8 cellular contexts compared by ENCODE assay signal in genomic region chr19:1650627-1651009, GRCh38. TPM values are rescaled to one million over a fixed set of nuclear protein-coding genes. Genes with fewer than 3 reads are reported as not detected.
A peak's percentile ranks its signal among the peaks of the same experiment; 100 is the strongest.
DNase-seq lines count a peak whose midpoint lies in the region; ATAC-seq and TF ChIP-seq lines count a peak whose summit lies in the region.

No MANE protein-coding gene starts in this region.

- peaks cover 24% of the 10 kb centered on the region for H3K4me1 Mint-ChIP-seq in activated CD8-positive, alpha-beta T cell treated with anti-CD3 and anti-CD28 coated beads for 36 hours (ENCODE audit: low read depth)

- H3K27me3 Mint-ChIP-seq in activated CD8-positive, alpha-beta T cell treated with anti-CD3 and anti-CD28 coated beads for 36 hours: no peaks in the 10 kb centered on the region

- H3K36me3 ChIP-seq in cardiac muscle cell: no peaks in the 10 kb centered on the region
- peaks cover 4% of the 10 kb centered on the region for H3K36me3 ChIP-seq in right atrium auricular region
- H3K36me3 ChIP-seq in iPS DF 6.9 (ENCODE audit: control insufficient read depth, insufficient read depth, low read length): peaks cover 35% of the 10 kb centered on the region
- H3K36me3 ChIP-seq in tibial artery: peaks cover 8 to 30% (median 10%) of the 10 kb centered on the region in 3 donors

- no peak for ATAC-seq in activated CD8-positive, alpha-beta T cell treated with anti-CD3 and anti-CD28 coated beads for 36 hours

- peak overlapping the region; percentile 100 for H3K4me3 ChIP-seq in cardiac muscle cell
- peak overlapping the region in 1 of 2 donors; percentile 92 for H3K4me3 ChIP-seq in right atrium auricular region
- H3K4me3 ChIP-seq in iPS DF 6.9 (ENCODE audit: low read length): peak overlapping the region; percentile 82; the same call in 1 of the 2 replicates
- H3K4me3 ChIP-seq in tibial artery: peak overlapping the region; percentile 94 to 96

- no peaks in the 10 kb centered on the region for H3K9me3 Mint-ChIP-seq in activated CD8-positive, alpha-beta T cell treated with anti-CD3 and anti-CD28 coated beads for 36 hours

- TF ChIP-seq CTCF in cardiac muscle cell (IDR thresholded peaks at IDR 0.05; ENCODE audit: low read depth, low read length) (no peak), right atrium auricular region (IDR thresholded peaks at IDR 0.05) (no peak), tibial artery (IDR thresholded peaks at IDR 0.05) (no peak)
- TF ChIP-seq CTCF in activated CD8-positive, alpha-beta T cell treated with anti-CD3 and anti-CD28 coated beads for 36 hours (IDR thresholded peaks at IDR 0.05): no peak

- H3K9me3 ChIP-seq in cardiac muscle cell (ENCODE audit: low read depth): no peaks in the 10 kb centered on the region
- no peaks in the 10 kb centered on the region for H3K9me3 ChIP-seq in right atrium auricular region
- no peaks in the 10 kb centered on the region for H3K9me3 ChIP-seq in iPS DF 6.9 (ENCODE audit: control insufficient read depth, insufficient read depth, low read length)
- no peaks in the 10 kb centered on the region for H3K9me3 ChIP-seq in tibial artery

- CTCF ChIA-PET in activated CD8-positive, alpha-beta T cell treated with anti-CD3 and anti-CD28 coated beads for 36 hours (lab: Charles Lee): interaction anchor here (0.8 to 1.7 kb wide), 4 partner anchors 9 to 215 kb away, joined by 3 to 5 read pairs (median 3); no protein-coding TSS in a partner anchor

- H3K4me1 ChIP-seq in cardiac muscle cell (ENCODE audit: low read depth) (no peaks in the 10 kb centered on the region), right atrium auricular region (peaks cover 0 to 20% of the 10 kb centered on the region in 2 donors), iPS DF 6.9 (ENCODE audit: control insufficient read depth, insufficient read depth, low read length) (peaks cover 2% of the 10 kb centered on the region; the same call in 1 of the 2 replicates), tibial artery (peaks cover 0 to 56% (median 34%) of the 10 kb centered on the region in 4 donors)

- H3K4me3 Mint-ChIP-seq in activated CD8-positive, alpha-beta T cell treated with anti-CD3 and anti-CD28 coated beads for 36 hours: peak overlapping the region; percentile 83

- POLR2A ChIA-PET in activated CD8-positive, alpha-beta T cell treated with anti-CD3 and anti-CD28 coated beads for 36 hours (lab: Charles Lee): interaction anchor here (1.0 to 4.0 kb wide), 7 partner anchors 13 to 137 kb away, joined by 3 to 25 read pairs (median 3); partner anchors contain the start of genes MBD3 and UQCR11

- H3K27ac ChIP-seq in cardiac muscle cell (no peak overlapping the region), right atrium auricular region (peak overlapping the region in 1 of 2 donors; percentile 75), iPS DF 6.9 (ENCODE audit: low read length) (no peak overlapping the region), tibial artery (peak overlapping the region; percentile 76 to 80)

- intact Hi-C loops in activated CD8-positive, alpha-beta T cell treated with anti-CD3 and anti-CD28 coated beads for 36 hours (cut with micrococcal nuclease): loop anchor here (5.0 kb wide), 1 partner anchor 43 kb away; the partner anchor contains the start of gene UQCR11
- intact Hi-C loops in tibial artery (cut with DNase I; ENCODE audit: low total_unique reads): loop anchor here (2.0 kb wide), 1 partner anchor 44 kb away; no protein-coding TSS in a partner anchor

- H3K36me3 Mint-ChIP-seq in activated CD8-positive, alpha-beta T cell treated with anti-CD3 and anti-CD28 coated beads for 36 hours (ENCODE audit: low read depth): peaks cover 22% of the 10 kb centered on the region

- H3K27ac Mint-ChIP-seq in activated CD8-positive, alpha-beta T cell treated with anti-CD3 and anti-CD28 coated beads for 36 hours: peak overlapping the region; percentile 93

- no peaks in the 10 kb centered on the region for H3K27me3 ChIP-seq in cardiac muscle cell
- no peaks in the 10 kb centered on the region for H3K27me3 ChIP-seq in right atrium auricular region
- H3K27me3 ChIP-seq in iPS DF 6.9 (ENCODE audit: control insufficient read depth, insufficient read depth, low read length): no peaks in the 10 kb centered on the region
- no peaks in the 10 kb centered on the region for H3K27me3 ChIP-seq in tibial artery

- whole genome bisulfite sequencing in iPS DF 6.9 (ENCODE audit: insufficient coverage, insufficient read length): no CpG with 5 or more reads among the region's 13 CpGs

- peak; percentile 24 to 28 for DNase-seq in cardiac muscle cell (ENCODE audit: low read depth in 1 of 2, low spot score in 1 of 2)
- no peak for DNase-seq in right atrium auricular region (ENCODE audit: low spot score)
- DNase-seq in activated CD8-positive, alpha-beta T cell treated with anti-CD3 and anti-CD28 coated beads for 36 hours: peak; percentile 73
- no peak for DNase-seq in iPS DF 6.9 (ENCODE audit: low read depth, low spot score)
- peak in 1 of 2 donors; percentile 23 for DNase-seq in tibial artery
- no peak for DNase-seq in GM19238 (ENCODE audit: insufficient read length, low spot score)
- DNase-seq in 8988T: no peak
- DNase-seq in activated effector memory CD4-positive, alpha-beta T cell treated with Interleukin-2 at 50 U/mL for 16 hours: no peak

RNA-seq across cellular contexts. Expression of gene TCF3, which starts 1.8 kb away (rescaled TPM):
- total RNA-seq in cardiac muscle cell: 250 and 281 TPM in 2 replicates
- 110 and 136 TPM in 2 replicates for polyA plus RNA-seq in cardiac muscle cell
- total RNA-seq in right atrium auricular region: 10 to 100 TPM; 18.5 to 28.7 TPM
- total RNA-seq in activated CD8-positive, alpha-beta T cell treated with anti-CD3 and anti-CD28 coated beads for 36 hours: 100 to 1,000 TPM; 124 to 126 TPM

RNA-seq across cellular contexts. Expression of gene UQCR11, which starts 45.4 kb away (rescaled TPM):
- total RNA-seq in cardiac muscle cell (73.6 and 161 TPM in 2 replicates), right atrium auricular region (100 to 1,000 TPM; 172 to 191 TPM)
- 842 and 1,116 TPM in 2 replicates for polyA plus RNA-seq in cardiac muscle cell
- 100 to 1,000 TPM; 231 TPM for total RNA-seq in activated CD8-positive, alpha-beta T cell treated with anti-CD3 and anti-CD28 coated beads for 36 hours

RNA-seq across cellular contexts. Expression of gene MBD3, which starts 58.0 kb away (rescaled TPM):
- 171 and 179 TPM in 2 replicates for total RNA-seq in cardiac muscle cell
- polyA plus RNA-seq in cardiac muscle cell: 71.6 and 93.3 TPM in 2 replicates
- total RNA-seq in right atrium auricular region: 10 to 100 TPM; 64.3 to 86.8 TPM
- total RNA-seq in activated CD8-positive, alpha-beta T cell treated with anti-CD3 and anti-CD28 coated beads for 36 hours: 10 to 100 TPM; 87.8 to 92.5 TPM

Comparison
In these comparisons a context has a peak if more than half of its experiments do, and no peak if none do; other contexts are left out.
1. DNase-seq: peak in cardiac muscle cell (2 of 2) and activated CD8-positive, alpha-beta T cell treated with anti-CD3 and anti-CD28 coated beads for 36 hours (single experiment); none in right atrium auricular region (single experiment), iPS DF 6.9 (single experiment), GM19238 (single experiment), 8988T (single experiment) and activated effector memory CD4-positive, alpha-beta T cell treated with Interleukin-2 at 50 U/mL for 16 hours (single experiment).
2. H3K27ac ChIP-seq: peak in tibial artery (2 of 2); none in cardiac muscle cell (single experiment) and iPS DF 6.9 (single experiment).